In genomic region chr1:247079141-247079874, GRCh38 we compare ENCODE assay signal across 8 cellular contexts. TPM values are rescaled to one million over a fixed set of nuclear protein-coding genes. Genes with fewer than 3 reads are reported as not detected.
DNase-seq lines count a peak whose midpoint lies in the region; ATAC-seq, FAIRE-seq and TF ChIP-seq lines count a peak whose summit lies in the region.

No MANE protein-coding gene starts in this region.

- no peak for ATAC-seq in HG02759 (IDR thresholded peaks at IDR 0.05; ENCODE audit: unreplicated experiment)
- no peak for ATAC-seq in GM18502 (IDR thresholded peaks at IDR 0.05; ENCODE audit: poor library complexity, unreplicated experiment)

- H3K9ac ChIP-seq in HUES6 (ENCODE audit: low read length) (no peak overlapping the region), kidney (ENCODE audit: low read length in 2 of 2) (peak overlapping the region in 1 of 2 donors; percentile 44)

- H3K27ac Mint-ChIP-seq in activated naive CD8-positive, alpha-beta T cell, result peak overlapping the region; percentile 84

- FAIRE-seq in kidney (lab: Jason Lieb, UNC), result no peak

- peaks cover 23% of the 10 kb centered on the region for H3K4me1 Mint-ChIP-seq in activated naive CD8-positive, alpha-beta T cell (ENCODE audit: low read depth)

- intact Hi-C loops in kidney (cut with DNase I) (no loop called here), tibial artery (cut with DNase I; ENCODE audit: low total_unique reads) (loop anchor here (2.0 kb wide), 1 partner anchor 25 kb away; the partner anchor contains the start of gene ZNF669)

- H3K36me3 ChIP-seq in HUES6 (ENCODE audit: control insufficient read depth, insufficient read depth, low read length) (peaks cover 15% of the 10 kb centered on the region; the same call in 1 of the 2 replicates), kidney (ENCODE audit: control insufficient read depth in 1 of 2, insufficient read depth in 2 of 2, low read length in 2 of 2) (no peaks in the 10 kb centered on the region), tibial artery (no peaks in the 10 kb centered on the region)

- H3K27me3 ChIP-seq in AG04450 (ENCODE audit: control insufficient read depth, insufficient read depth, low read length) (no peaks in the 10 kb centered on the region), HUES6 (ENCODE audit: control insufficient read depth, insufficient read depth, low read length) (no peaks in the 10 kb centered on the region), tibial artery (no peaks in the 10 kb centered on the region)

- peak overlapping the region; percentile 93 for H3K4me3 Mint-ChIP-seq in activated naive CD8-positive, alpha-beta T cell

- H3K27ac ChIP-seq in AG04450 (ENCODE audit: low read depth, low read length) (no peak overlapping the region), HUES6 (ENCODE audit: low read depth, low read length) (no peak overlapping the region), kidney (ENCODE audit: low read depth in 2 of 2, low read length in 2 of 2) (no peak overlapping the region), tibial artery (peak overlapping the region; percentile 79 to 80)

- peak overlapping the region; percentile 83; the same call in 1 of the 2 replicates for H3K4me3 ChIP-seq in AG04450 (ENCODE audit: low read depth, low read length)
- H3K4me3 ChIP-seq in HUES6 (ENCODE audit: low read depth, low read length), result peak overlapping the region; percentile 94
- H3K4me3 ChIP-seq in kidney (ENCODE audit: low read length in 2 of 2), result peak overlapping the region; percentile 82 to 87
- H3K4me3 ChIP-seq in tibial artery, result peak overlapping the region; percentile 82 to 85

- TF ChIP-seq CTCF in AG04450 (IDR thresholded peaks at IDR 0.05; ENCODE audit: low read depth, low read length), result no peak
- no peak for TF ChIP-seq CTCF in kidney (IDR thresholded peaks at IDR 0.05; ENCODE audit: borderline replicate concordance, extremely low read depth, insufficient read depth)
- no peak for TF ChIP-seq CTCF in tibial artery (IDR thresholded peaks at IDR 0.05)

- peaks cover 5% of the 10 kb centered on the region for H3K36me3 Mint-ChIP-seq in activated naive CD8-positive, alpha-beta T cell

- H3K9me3 ChIP-seq in AG04450 (ENCODE audit: control insufficient read depth, insufficient read depth, low read length) (peaks cover 11% of the 10 kb centered on the region), HUES6 (ENCODE audit: control insufficient read depth, insufficient read depth, low read depth, low read length) (peaks cover 24% of the 10 kb centered on the region), kidney (ENCODE audit: control insufficient read depth in 1 of 2, low read length in 2 of 2) (no peaks in the 10 kb centered on the region), tibial artery (no peaks in the 10 kb centered on the region)

- POLR2A ChIA-PET in AG04450 (lab: Yijun Ruan, JAX), result interaction anchor here (0.6 to 1.3 kb wide), 4 partner anchors 20 to 147 kb away, joined by 4 to 6 read pairs (median 4); partner anchors contain the start of gene AHCTF1

- DNase-seq in AG04450 (ENCODE audit: low read depth, low spot score), result no peak
- DNase-seq in kidney, result no peak
- no peak for DNase-seq in tibial artery
- DNase-seq in middle frontal gyrus (ENCODE audit: extremely low spot score, low spot score), result no peak

- H3K4me1 ChIP-seq in HUES6 (ENCODE audit: control insufficient read depth, insufficient read depth, low read length) (no peaks in the 10 kb centered on the region), kidney (ENCODE audit: control insufficient read depth in 1 of 2, insufficient read depth in 1 of 2, low read depth in 1 of 2, low read length in 2 of 2) (peaks cover 0 to 3% of the 10 kb centered on the region in 2 donors), tibial artery (peaks cover 0 to 17% (median 11%) of the 10 kb centered on the region in 4 donors)

- CTCF ChIA-PET in AG04450 (lab: Charles Lee), result interaction anchor here (0.6 to 4.0 kb wide), 15 partner anchors 10 to 311 kb away, joined by 3 to 39 read pairs (median 5); no protein-coding TSS in a partner anchor

- H3K27me3 Mint-ChIP-seq in activated naive CD8-positive, alpha-beta T cell, result no peaks in the 10 kb centered on the region

- H3K9me3 Mint-ChIP-seq in activated naive CD8-positive, alpha-beta T cell (ENCODE audit: low read depth), result no peaks in the 10 kb centered on the region

RNA-seq across cellular contexts. Expression of gene ZNF670, which starts 0.7 kb away (rescaled TPM):
- polyA plus RNA-seq in AG04450 (2011; rRNA removed) (2.2 and 3.3 TPM in 2 replicates), kidney (ENCODE audit: insufficient read depth, low read depth, low replicate concordance) (2.0 TPM)
- 1.4 and 1.9 TPM in 2 replicates for polyA minus RNA-seq in AG04450 (2011; rRNA and poly(A)+ RNA removed)
- total RNA-seq in kidney, result 2.9 TPM

RNA-seq across cellular contexts. Expression of gene ZNF669, which starts 24.8 kb away (rescaled TPM):
- polyA plus RNA-seq in AG04450 (2011; rRNA removed) (7.4 and 8.4 TPM in 2 replicates), kidney (ENCODE audit: insufficient read depth, low read depth, low replicate concordance) (4.2 TPM)
- polyA minus RNA-seq in AG04450 (2011; rRNA and poly(A)+ RNA removed), result 8.1 and 8.8 TPM in 2 replicates
- total RNA-seq in kidney, result 7.8 TPM

Comparison
In these comparisons a context has a peak if more than half of its experiments do, and no peak if none do; other contexts are left out.
1. H3K27ac ChIP-seq: peak in tibial artery (2 of 2); none in AG04450 (single experiment), HUES6 (single experiment) and kidney (0 of 2).
2. Peak in every context shown above with its lines, with median percentiles within 50 percentile points of each other: H3K4me3 ChIP-seq.